ENCODE assay signal across 8 cellular contexts in genomic region chr1:158121604-158122254, GRCh38.
DNase-seq lines count a peak whose midpoint lies in the region; ATAC-seq, FAIRE-seq and TF ChIP-seq lines count a peak whose summit lies in the region.

No MANE protein-coding gene starts in this region.

- FAIRE-seq in HTR-8/SVneo (lab: Jason Lieb, UNC): no peak

- DNase-seq in NCI-H187 (lab: John Stamatoyannopoulos, UW) (peak; percentile 29 to 36), NCI-H187 treated with DMSO at 0.1 percent for 48 hours (lab: John Stamatoyannopoulos, UW) (no peak), HTR-8/SVneo (ENCODE audit: insufficient read length, low spot score) (peak; percentile 41), fibroblast of peridontal ligament (ENCODE audit: extremely low read depth) (peak; percentile 41), smooth muscle cell of the brain vasculature (ENCODE audit: low read depth, low spot score) (peak; percentile 10)

- peak; percentile 58 for ATAC-seq in SK-N-SH treated with all-trans-retinoic acid at 6 μM for 48 hours
- no peak for ATAC-seq in HG03442 (IDR thresholded peaks at IDR 0.05; ENCODE audit: unreplicated experiment)
- ATAC-seq in HG02970 (IDR thresholded peaks at IDR 0.05; ENCODE audit: low FRiP score, unreplicated experiment): no peak

TF ChIP-seq in SK-N-SH treated with all-trans-retinoic acid at 6 μM for 48 hours, 23 proteins besides CTCF, POLR2A, EP300 and RAD21:
- TF ChIP-seq POU6F1 (CRISPR knock-in tag; IDR thresholded peaks at IDR 0.05; ENCODE audit: borderline replicate concordance, low read depth) (no peak), OSR1 (CRISPR knock-in tag; IDR thresholded peaks at IDR 0.05) (no peak)
